8 cellular contexts compared by ENCODE assay signal in genomic region chr10:122308487-122309141, GRCh38. TPM values are rescaled to one million over a fixed set of nuclear protein-coding genes. Genes with fewer than 3 reads are reported as not detected.
A peak's percentile ranks its signal among the peaks of the same experiment; 100 is the strongest.
DNase-seq lines count a peak whose midpoint lies in the region; ATAC-seq, FAIRE-seq and TF ChIP-seq lines count a peak whose summit lies in the region.

No MANE protein-coding gene starts in this region.

- peak; percentile 54 for ATAC-seq in left lobe of liver
- no peak for ATAC-seq in GM21576 (IDR thresholded peaks at IDR 0.05; ENCODE audit: unreplicated experiment)

- no peak for TF ChIP-seq CTCF in bronchial epithelial cell (IDR thresholded peaks at IDR 0.05; ENCODE audit: insufficient read depth, low read length, severe bottlenecking)

- FAIRE-seq in bronchial epithelial cell (lab: Jason Lieb, UNC) = no peak

- H3K27ac ChIP-seq in skin epidermis = peak overlapping the region; percentile 65 to 95 (median 80)
- no peak overlapping the region for H3K27ac ChIP-seq in caudate nucleus (ENCODE audit: low read depth, low read length)

- no peaks in the 10 kb centered on the region for H3K27me3 ChIP-seq in bronchial epithelial cell (ENCODE audit: control insufficient read depth, insufficient read depth, low read length)

- H3K4me3 ChIP-seq in bronchial epithelial cell (ENCODE audit: low read depth, low read length) (no peak overlapping the region), skin epidermis (no peak overlapping the region)

- H3K36me3 ChIP-seq in bronchial epithelial cell (ENCODE audit: control insufficient read depth, insufficient read depth, low read length) = no peaks in the 10 kb centered on the region

- peak; percentile 23 for DNase-seq in GM03348 (ENCODE audit: low spot score)
- DNase-seq in bronchial epithelial cell (ENCODE audit: low read depth) = peak; percentile 88
- peak; percentile 68 for DNase-seq in left lobe of liver (ENCODE audit: low spot score)
- no peak for DNase-seq in NCI-H446 (lab: John Stamatoyannopoulos, UW)
- no peak for DNase-seq in caudate nucleus (lab: John Stamatoyannopoulos, UW)
- no peak for DNase-seq in NCI-H345 (lab: John Stamatoyannopoulos, UW)

RNA-seq across cellular contexts. Expression of gene BTBD16, which starts 37.5 kb away (rescaled TPM):
- 0.13 and 0.26 TPM in 2 replicates for total RNA-seq in bronchial epithelial cell
- 1.5 TPM for total RNA-seq in left lobe of liver

Comparison
In these comparisons a context has a peak if more than half of its experiments do, and no peak if none do; other contexts are left out.
1. DNase-seq: peak in GM03348 (single experiment), bronchial epithelial cell (single experiment) and left lobe of liver (single experiment); none in NCI-H446 (0 of 2), caudate nucleus (0 of 61) and NCI-H345 (single experiment).